ENCODE assay signal across 8 cellular contexts in genomic region chr7:5694221-5694754, GRCh38.
DNase-seq lines count a peak whose midpoint lies in the region; ATAC-seq and TF ChIP-seq lines count a peak whose summit lies in the region.

No MANE protein-coding gene starts in this region.

- no peaks in the 10 kb centered on the region for H3K9me3 ChIP-seq in BLaER1 treated with 17β-estradiol and CSF1 and Interleukin-3, amounts not matched to agents 10 nM and 100 nM (replicated peaks in 1 of 11)
- no peaks in the 10 kb centered on the region for H3K9me3 ChIP-seq in PC-3 (ENCODE audit: low read length)

- POLR2A ChIA-PET in PC-3 (lab: Charles Lee; ENCODE audit: unreplicated experiment), result no interaction called here

- H3K27ac Mint-ChIP-seq in effector memory CD8-positive, alpha-beta T cell, result peak overlapping the region in 1 of 2 donors; percentile 95

- H3K4me2 ChIP-seq in BLaER1 treated with 17β-estradiol and CSF1 and Interleukin-3, amounts not matched to agents 10 nM and 100 nM, result peak overlapping the region; percentile 75 to 94 (median 93)
- peak overlapping the region; percentile 85 for H3K4me2 ChIP-seq in PC-3 (ENCODE audit: low read length)

- H3F3A ChIP-seq in PC-3 (ENCODE audit: low read length, unreplicated experiment), result peaks cover 9% of the 10 kb centered on the region

- H3K9me3 Mint-ChIP-seq in effector memory CD8-positive, alpha-beta T cell, result no peaks in the 10 kb centered on the region

- in situ Hi-C loops in KBM-7 (cut with MboI; ENCODE audit: low pct_unique_long_range_greater_than_20kb, low sequenced_read_pairs), result no loop called here

- no peaks in the 10 kb centered on the region for H3K9me2 ChIP-seq in PC-3 (replicated peaks; ENCODE audit: low read length)

- intact Hi-C loops in PC-3 (cut with micrococcal nuclease), result no loop called here

- TF ChIP-seq CTCF in PC-3 (conservative IDR thresholded peaks at IDR 0.05; ENCODE audit: low read depth, low read length), result no peak

- H3K9ac ChIP-seq in BLaER1 treated with 17β-estradiol and CSF1 and Interleukin-3, amounts not matched to agents 10 nM and 100 nM, result peak overlapping the region in 10 of 11 experiments; percentile 71 to 78 (median 76); a peak in 18 of 22 replicates
- peak overlapping the region; percentile 87; the same call in 1 of the 2 replicates for H3K9ac ChIP-seq in PC-3 (ENCODE audit: low read length)

- peaks cover 0 to 93% (median 0%) of the 10 kb centered on the region in 11 experiments; a peak in 7 of 22 replicates for H4K20me1 ChIP-seq in BLaER1 treated with 17β-estradiol and CSF1 and Interleukin-3, amounts not matched to agents 10 nM and 100 nM
- H4K20me1 ChIP-seq in PC-3 (ENCODE audit: low read length), result no peaks in the 10 kb centered on the region

- no peaks in the 10 kb centered on the region for H3K27me3 Mint-ChIP-seq in effector memory CD8-positive, alpha-beta T cell

- CTCF ChIA-PET in PC-3 (lab: Charles Lee), result interaction anchor here (1.3 to 1.4 kb wide), 2 partner anchors 29 to 87 kb away, joined by 5 read pairs; partner anchors contain the start of gene RNF216

- H3K36me3 ChIP-seq in BLaER1 treated with 17β-estradiol and CSF1 and Interleukin-3, amounts not matched to agents 10 nM and 100 nM, result peaks cover 0 to 44% (median 28%) of the 10 kb centered on the region in 11 experiments; a peak in 15 of 22 replicates
- no peaks in the 10 kb centered on the region for H3K36me3 ChIP-seq in PC-3 (ENCODE audit: low read depth, low read length)

- H3K36me3 Mint-ChIP-seq in effector memory CD8-positive, alpha-beta T cell (ENCODE audit: insufficient read depth), result peaks cover 14% of the 10 kb centered on the region

- peak; percentile 23 for DNase-seq in PC-3
- no peak for DNase-seq in effector memory CD8-positive, alpha-beta T cell
- peak; percentile 89 for DNase-seq in non-pigmented ciliary epithelial cell (ENCODE audit: low read depth)
- no peak for DNase-seq in KBM-7
- DNase-seq in superior temporal gyrus (ENCODE audit: extremely low spot score), result no peak
- DNase-seq in OCI-M2 (lab: John Stamatoyannopoulos, UW; ENCODE audit: unreplicated experiment), result no peak

- no peaks in the 10 kb centered on the region for H3K27me3 ChIP-seq in BLaER1 treated with 17β-estradiol and CSF1 and Interleukin-3, amounts not matched to agents 10 nM and 100 nM
- H3K27me3 ChIP-seq in PC-3 (ENCODE audit: low read length), result no peaks in the 10 kb centered on the region

- no TSS peak for BruUV-seq in PC-3 (replicated peaks; lab: Mats Ljungman, UMichigan)

- peaks cover 42 to 60% of the 10 kb centered on the region in 2 donors for H3K4me1 Mint-ChIP-seq in effector memory CD8-positive, alpha-beta T cell (ENCODE audit: low read depth in 2 of 2)

- H3K4me1 ChIP-seq in BLaER1 treated with 17β-estradiol and CSF1 and Interleukin-3, amounts not matched to agents 10 nM and 100 nM, result peaks cover 76 to 98% (median 91%) of the 10 kb centered on the region in 10 experiments
- H3K4me1 ChIP-seq in PC-3 (ENCODE audit: insufficient read depth, low read length), result peaks cover 48% of the 10 kb centered on the region

- peak overlapping the region; percentile 77 to 90 for H3K4me3 Mint-ChIP-seq in effector memory CD8-positive, alpha-beta T cell

- peak overlapping the region in 6 of 10 experiments; percentile 3 to 44 (median 27); a peak in 8 of 20 replicates for H3K4me3 ChIP-seq in BLaER1 treated with 17β-estradiol and CSF1 and Interleukin-3, amounts not matched to agents 10 nM and 100 nM
- H3K4me3 ChIP-seq in PC-3 (ENCODE audit: low read length), result peak overlapping the region; percentile 62

- no peak overlapping the region for H2AFZ ChIP-seq in PC-3 (ENCODE audit: low read length)

- ATAC-seq in PC-3, result no peak
- ATAC-seq in effector memory CD8-positive, alpha-beta T cell (replicated peaks), result no peak
- no peak for ATAC-seq in GM19395 (IDR thresholded peaks at IDR 0.05; ENCODE audit: unreplicated experiment)

- H3K27ac ChIP-seq in BLaER1 treated with 17β-estradiol and CSF1 and Interleukin-3, amounts not matched to agents 10 nM and 100 nM, result peak overlapping the region; percentile 62 to 92 (median 86); a peak in 21 of 22 replicates
- H3K27ac ChIP-seq in PC-3 (ENCODE audit: low read length), result peak overlapping the region; percentile 98

- H3K79me2 ChIP-seq in PC-3 (ENCODE audit: low read length), result peaks cover 29% of the 10 kb centered on the region

Comparison
In these comparisons a context has a peak if more than half of its experiments do, and no peak if none do; other contexts are left out.
1. DNase-seq: peak in PC-3 (single experiment) and non-pigmented ciliary epithelial cell (single experiment); none in effector memory CD8-positive, alpha-beta T cell (0 of 3), KBM-7 (single experiment), superior temporal gyrus (single experiment) and OCI-M2 (single experiment).